9 cellular contexts compared by ENCODE assay signal in genomic region chr17:83076930-83077329, GRCh38. TPM values are rescaled to one million over a fixed set of nuclear protein-coding genes. Genes with fewer than 3 reads are reported as not detected.
A peak's percentile ranks its signal among the peaks of the same experiment; 100 is the strongest.
DNase-seq lines count a peak whose midpoint lies in the region; ATAC-seq and TF ChIP-seq lines count a peak whose summit lies in the region.
"Had no signal": no experiment of that assay in that cellular context is flagged by ENCODE, and none has a peak within 500 bp of the region (broad histone marks: within the 10 kb centered on the region; RNA-seq: fewer than 3 reads in every experiment).

No MANE protein-coding gene starts in this region.

- peaks cover 15% of the 10 kb centered on the region for H3K4me1 ChIP-seq in CD8-positive, alpha-beta memory T cell (ENCODE audit: insufficient read depth, low read length)
- H3K4me1 ChIP-seq in Panc1 (ENCODE audit: control insufficient read depth, insufficient read depth, low read length), result peaks cover 11% of the 10 kb centered on the region
- peaks cover 6 to 60% (median 33%) of the 10 kb centered on the region in 6 donors for H3K4me1 ChIP-seq in spleen

- no peaks in the 10 kb centered on the region for H3K9me3 ChIP-seq in CD8-positive, alpha-beta memory T cell (ENCODE audit: low read length)
- H3K9me3 ChIP-seq in Panc1 (ENCODE audit: control insufficient read depth, insufficient read depth, low read depth, low read length), result no peaks in the 10 kb centered on the region
- H3K9me3 ChIP-seq in spleen, result no peaks in the 10 kb centered on the region

- H3K4me3 Mint-ChIP-seq in CD8-positive, alpha-beta memory T cell, result peak overlapping the region; percentile 12 to 72 (median 43)

- peaks cover 9 to 18% (median 12%) of the 10 kb centered on the region in 3 donors for H3K4me1 Mint-ChIP-seq in CD8-positive, alpha-beta memory T cell

- no peak overlapping the region for H3K27ac ChIP-seq in 22Rv1
- H3K27ac ChIP-seq in CD8-positive, alpha-beta memory T cell (ENCODE audit: low read depth, low read length), result no peak overlapping the region
- H3K27ac ChIP-seq in Panc1 (ENCODE audit: low read length), result no peak overlapping the region
- no peak overlapping the region for H3K27ac ChIP-seq in spleen

- H3K27me3 Mint-ChIP-seq in CD8-positive, alpha-beta memory T cell, result peaks cover 0 to 5% of the 10 kb centered on the region in 2 donors

- ATAC-seq in Panc1, result peak; percentile 51
- ATAC-seq in GM18511 (IDR thresholded peaks at IDR 0.05; ENCODE audit: unreplicated experiment), result no peak

- DNase-seq in CD8-positive, alpha-beta memory T cell, result no peak
- DNase-seq in Panc1 (ENCODE audit: low read depth, low spot score) (no peak), fibroblast of mammary gland (ENCODE audit: low read depth) (no peak), H4 (ENCODE audit: low spot score) (no peak), spleen (no peak), AG20443 (ENCODE audit: low spot score) (no peak)
- DNase-seq: effector memory CD4-positive, alpha-beta T cell had no signal

- in situ Hi-C loops in Panc1 (cut with HindIII; ENCODE audit: low pct_unique_long_range_greater_than_20kb, low sequenced_read_pairs), result no loop called here

- CTCF ChIA-PET in CD8-positive, alpha-beta memory T cell (lab: Charles Lee), result no interaction called here
- CTCF ChIA-PET in Panc1 (lab: Charles Lee), result interaction anchor here (0.8 kb wide), 1 partner anchor 120 kb away, joined by 3 read pairs; no protein-coding TSS in a partner anchor

- intact Hi-C loops in Panc1 (cut with micrococcal nuclease; ENCODE audit: unreplicated experiment), result no loop called here
- intact Hi-C loops in spleen (cut with DNase I; ENCODE audit: low total_unique reads), result no loop called here

- BruUV-seq in Panc1 (replicated peaks; lab: Mats Ljungman, UMichigan), result no TSS peak

- no peaks in the 10 kb centered on the region for H3K9me3 Mint-ChIP-seq in CD8-positive, alpha-beta memory T cell

- peak; percentile 30 for TF ChIP-seq CTCF in 22Rv1 (IDR thresholded peaks at IDR 0.05)
- peak; percentile 83; the same call in 1 of the 2 replicates for TF ChIP-seq CTCF in Panc1 (IDR thresholded peaks at IDR 0.05)
- peak; percentile 19 for TF ChIP-seq CTCF in fibroblast of mammary gland (conservative IDR thresholded peaks at IDR 0.05; ENCODE audit: control insufficient read depth, insufficient read depth, low read depth, low read length)
- TF ChIP-seq CTCF in spleen (IDR thresholded peaks at IDR 0.05 in 8 of 11, conservative IDR thresholded peaks at IDR 0.05 in 3 of 11), result no peak

- no peaks in the 10 kb centered on the region for H3K27me3 ChIP-seq in CD8-positive, alpha-beta memory T cell (ENCODE audit: insufficient read depth, low read length, poor library complexity, severe bottlenecking)
- H3K27me3 ChIP-seq in Panc1 (ENCODE audit: control insufficient read depth, insufficient read depth, low read length), result no peaks in the 10 kb centered on the region
- H3K27me3 ChIP-seq in spleen (replicated peaks in 1 of 7), result peaks cover 0 to 51% (median 5%) of the 10 kb centered on the region in 7 donors

- no peak overlapping the region for H3K4me3 ChIP-seq in CD8-positive, alpha-beta memory T cell (ENCODE audit: low read length)
- no peak overlapping the region for H3K4me3 ChIP-seq in Panc1 (ENCODE audit: low read depth in 2 of 2, low read length in 2 of 2)
- no peak overlapping the region for H3K4me3 ChIP-seq in fibroblast of mammary gland (ENCODE audit: control insufficient read depth, low read depth, low read length)
- no peak overlapping the region for H3K4me3 ChIP-seq in spleen

- POLR2A ChIA-PET in CD8-positive, alpha-beta memory T cell (lab: Charles Lee), result interaction anchor here (0.9 kb wide), 1 partner anchor 29 kb away, joined by 3 read pairs; no protein-coding TSS in a partner anchor
- POLR2A ChIA-PET in Panc1 (lab: Charles Lee), result no interaction called here

- H3K27ac Mint-ChIP-seq in CD8-positive, alpha-beta memory T cell, result peak overlapping the region in 3 of 8 donors; percentile 36 to 51 (median 47)

- WGBS in spleen, 5 donors, result 72 to 79% (median 73%) methylated on average over 6 of the region's 6 CpGs

- H3K36me3 Mint-ChIP-seq in CD8-positive, alpha-beta memory T cell, result peaks cover 0 to 3% (median 0%) of the 10 kb centered on the region in 3 donors

- TF ChIP-seq POLR2A in spleen (IDR thresholded peaks at IDR 0.05), result no peak

- no peaks in the 10 kb centered on the region for H3K36me3 ChIP-seq in CD8-positive, alpha-beta memory T cell (ENCODE audit: insufficient read depth, low read length)
- H3K36me3 ChIP-seq in Panc1 (ENCODE audit: control insufficient read depth, insufficient read depth, low read length), result peaks cover 5% of the 10 kb centered on the region; the same call in 1 of the 2 replicates
- no peaks in the 10 kb centered on the region for H3K36me3 ChIP-seq in spleen

RNA-seq across cellular contexts. Expression of gene METRNL, which starts 2.5 kb away (rescaled TPM):
- 10 to 100 TPM; 22.3 to 22.9 TPM for total RNA-seq in CD8-positive, alpha-beta memory T cell
- polyA plus RNA-seq in CD8-positive, alpha-beta memory T cell, result 2.6 TPM
- total RNA-seq in Panc1 (2021; ENCODE audit: unreplicated experiment), result 21.0 TPM
- polyA plus RNA-seq in Panc1 (2012; ENCODE audit: insufficient read length), result 44.9 TPM
- 36.6 and 47.8 TPM in 2 replicates for total RNA-seq in H4 (2014; rRNA removed; shearing (Covaris generic))
- 10 to 100 TPM; 14.7 to 51.2 (median 38.5) TPM for total RNA-seq in spleen
- polyA plus RNA-seq in spleen, result 10 to 100 TPM; 15.3 to 26.5 (median 21.8) TPM

Comparison
In these comparisons a context has a peak if more than half of its experiments do, and no peak if none do; other contexts are left out.
1. CTCF ChIP-seq: peak in 22Rv1 (single experiment), Panc1 (single experiment) and fibroblast of mammary gland (single experiment); none in spleen (0 of 11).